In the genomic region with DNA sequence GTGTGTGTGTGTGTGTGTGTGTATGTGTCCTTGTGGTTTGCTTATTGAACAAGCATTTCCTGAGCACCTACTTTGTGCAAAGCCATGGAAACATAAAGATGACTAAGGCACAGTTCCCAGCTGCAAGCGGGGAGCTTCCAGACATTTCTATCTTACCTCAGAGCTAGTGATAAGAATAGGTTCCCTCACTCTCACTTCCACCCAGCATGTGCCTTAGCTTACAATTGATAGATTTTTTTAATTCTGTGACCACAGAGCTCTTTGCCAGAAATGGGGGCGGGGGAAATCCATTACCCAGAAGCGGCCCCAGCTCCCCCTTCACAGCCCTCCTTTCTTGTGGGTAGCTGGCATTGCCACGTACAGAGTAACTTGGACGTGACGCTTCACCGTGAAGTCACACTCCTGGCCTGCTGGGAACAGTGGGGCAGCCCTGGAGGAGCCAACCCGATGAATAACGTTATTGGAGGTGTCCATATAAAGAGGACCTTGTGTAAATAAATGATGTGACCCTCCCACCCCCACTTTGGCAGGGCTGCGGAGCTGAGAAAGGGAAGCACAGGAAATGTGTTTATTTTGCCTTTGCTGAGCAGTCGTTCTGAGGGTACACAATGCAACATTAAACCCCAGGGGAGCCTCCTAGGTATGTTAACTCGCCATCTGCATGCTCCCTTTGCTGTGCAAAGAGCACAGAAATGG, we compare ENCODE assay signal across 7 cellular contexts.
DNase-seq lines count a peak whose midpoint lies in the region; ATAC-seq and TF ChIP-seq lines count a peak whose summit lies in the region.

No MANE protein-coding gene starts in this region.

- peaks cover 49% of the 10 kb centered on the region for H3K36me3 Mint-ChIP-seq in T-helper 2 cell treated with Interferon-gamma antibody and Interleukin-4, amounts not matched to agents 5 μg/mL and 100 μg/mL, for 36 hours (ENCODE audit: low read depth)

- H3K4me3 ChIP-seq in astrocyte of the spinal cord (ENCODE audit: low read depth, low read length) (no peak overlapping the region), sigmoid colon (no peak overlapping the region)

- no peak for TF ChIP-seq CTCF in astrocyte of the spinal cord (IDR thresholded peaks at IDR 0.05; ENCODE audit: low read depth, low read length)
- no peak for TF ChIP-seq CTCF in sigmoid colon (IDR thresholded peaks at IDR 0.05)

- ATAC-seq in HG03565 (IDR thresholded peaks at IDR 0.05; ENCODE audit: unreplicated experiment) (peak; percentile 33), GM18870 (IDR thresholded peaks at IDR 0.05; ENCODE audit: unreplicated experiment) (no peak)

- peak overlapping the region; percentile 64 for H3K27ac Mint-ChIP-seq in T-helper 2 cell treated with Interferon-gamma antibody and Interleukin-4, amounts not matched to agents 5 μg/mL and 100 μg/mL, for 36 hours

- H3K4me1 Mint-ChIP-seq in T-helper 2 cell treated with Interferon-gamma antibody and Interleukin-4, amounts not matched to agents 5 μg/mL and 100 μg/mL, for 36 hours (ENCODE audit: low read depth) = peaks cover 60% of the 10 kb centered on the region

- H3K27me3 ChIP-seq in sigmoid colon = no peaks in the 10 kb centered on the region

- H3K27me3 Mint-ChIP-seq in T-helper 2 cell treated with Interferon-gamma antibody and Interleukin-4, amounts not matched to agents 5 μg/mL and 100 μg/mL, for 36 hours (ENCODE audit: low read depth) = no peaks in the 10 kb centered on the region

- no peaks in the 10 kb centered on the region for H3K36me3 ChIP-seq in sigmoid colon

- no peak overlapping the region for H3K27ac ChIP-seq in sigmoid colon

- no peak for TF ChIP-seq EP300 in sigmoid colon (IDR thresholded peaks at IDR 0.05)

- intact Hi-C loops in sigmoid colon (cut with DNase I) = no loop called here

- H3K9me3 ChIP-seq in sigmoid colon = no peaks in the 10 kb centered on the region

- DNase-seq in T-helper 2 cell treated with Interferon-gamma antibody and Interleukin-4, amounts not matched to agents 5 μg/mL and 100 μg/mL, for 36 hours (ENCODE audit: low spot score) = peak; percentile 88
- DNase-seq in astrocyte of the spinal cord (ENCODE audit: low read depth, low spot score) (peak; percentile 98), sigmoid colon (no peak)
- peak; percentile 15 to 59 for DNase-seq in stimulated activated CD4-positive, alpha-beta T cell treated with anti-CD3 and anti-CD28 coated beads, Interleukin-15, amount 100 ng/mL, for 1 hour (ENCODE audit: low read depth in 1 of 2, low spot score in 1 of 2)

- in situ Hi-C loops in astrocyte of the spinal cord (cut with HindIII; ENCODE audit: low sequenced_read_pairs) = no loop called here

- peaks cover 0 to 5% (median 0%) of the 10 kb centered on the region in 4 donors for H3K4me1 ChIP-seq in sigmoid colon

- peaks cover 5% of the 10 kb centered on the region for H3K9me3 Mint-ChIP-seq in T-helper 2 cell treated with Interferon-gamma antibody and Interleukin-4, amounts not matched to agents 5 μg/mL and 100 μg/mL, for 36 hours

- H3K4me3 Mint-ChIP-seq in T-helper 2 cell treated with Interferon-gamma antibody and Interleukin-4, amounts not matched to agents 5 μg/mL and 100 μg/mL, for 36 hours = peak overlapping the region; percentile 48

- peak; percentile 38 for TF ChIP-seq POLR2A in GM19193 (IDR thresholded peaks at IDR 0.05; ENCODE audit: extremely low read depth, insufficient read depth, insufficient read length)
- no peak for TF ChIP-seq POLR2A in sigmoid colon (IDR thresholded peaks at IDR 0.05)

- 28 to 45% methylated on average over 12 of the region's 12 CpGs for WGBS in sigmoid colon, 2 donors
